12 cellular contexts compared by ENCODE assay signal in the genomic region with DNA sequence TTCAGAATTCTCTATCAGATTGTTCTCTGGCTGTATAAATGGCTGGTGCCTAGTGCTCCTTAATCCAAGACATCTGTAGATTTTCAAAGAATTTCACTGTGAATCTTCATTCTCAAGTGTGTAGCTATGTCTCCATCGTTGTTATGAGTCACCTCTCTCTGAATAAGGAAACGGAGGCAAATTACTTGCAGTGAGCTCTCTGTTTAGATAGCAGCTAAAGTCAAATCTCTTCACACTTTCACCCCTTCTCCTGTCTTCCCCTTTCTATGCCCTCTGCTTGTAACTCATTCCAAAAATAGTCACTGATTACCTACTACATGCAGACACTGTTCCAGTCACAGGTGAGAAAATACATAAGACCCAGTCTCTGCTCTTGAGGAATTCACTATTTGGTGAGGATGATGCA. TPM values are rescaled to one million over a fixed set of nuclear protein-coding genes. Genes with fewer than 3 reads are reported as not detected.
DNase-seq lines count a peak whose midpoint lies in the region; ATAC-seq, FAIRE-seq and TF ChIP-seq lines count a peak whose summit lies in the region.
"Had no signal": no experiment of that assay in that cellular context is flagged by ENCODE, and none has a peak within 500 bp of the region (broad histone marks: within the 10 kb centered on the region; RNA-seq: fewer than 3 reads in every experiment).

No MANE protein-coding gene starts in this region.

- TF ChIP-seq CTCF in BJ (IDR thresholded peaks at IDR 0.05; ENCODE audit: insufficient read depth, low read depth, low read length) (no peak), Peyer's patch (IDR thresholded peaks at IDR 0.05) (no peak)

- intact Hi-C loops in posterior cingulate gyrus (cut with DNase I), result no loop called here

- ATAC-seq in HG02981 (IDR thresholded peaks at IDR 0.05; ENCODE audit: unreplicated experiment), result peak; percentile 75
- ATAC-seq: heart left ventricle had no signal

- H3K36me3 ChIP-seq in BJ (ENCODE audit: control insufficient read depth, insufficient read depth, low read length) (no peaks in the 10 kb centered on the region; the same call in none of the 2 replicates), Peyer's patch (no peaks in the 10 kb centered on the region)
- H3K36me3 ChIP-seq: heart left ventricle, vagina had no signal

- CTCF ChIA-PET in BJ (lab: Yijun Ruan, JAX), result no interaction called here

- no peaks in the 10 kb centered on the region for H3K9me3 ChIP-seq in Peyer's patch
- H3K9me3 ChIP-seq: heart left ventricle, vagina had no signal

- H3K27ac ChIP-seq in Peyer's patch, result no peak overlapping the region
- H3K27ac ChIP-seq: heart left ventricle, vagina had no signal

- DNase-seq in BJ (ENCODE audit: low read depth) (peak; percentile 55), GM19239 (ENCODE audit: insufficient read length, low spot score) (peak; percentile 4), RPMI7951 (ENCODE audit: low read depth) (peak; percentile 57), Peyer's patch (no peak), posterior cingulate gyrus (no peak), NCI-H2196 (lab: John Stamatoyannopoulos, UW; ENCODE audit: unreplicated experiment) (no peak), COLO829 (ENCODE audit: low spot score) (no peak)
- DNase-seq: activated CD8-positive, alpha-beta memory T cell treated with anti-CD3 and anti-CD28 coated beads, Interleukin-2, amount 50 U/mL, for 48 hours; DND-41; heart left ventricle had no signal

- H3K27me3 ChIP-seq in BJ (ENCODE audit: control insufficient read depth, insufficient read depth, low read length) (no peaks in the 10 kb centered on the region), Peyer's patch (no peaks in the 10 kb centered on the region)
- H3K27me3 ChIP-seq: heart left ventricle, vagina had no signal

- H3K4me1 ChIP-seq in Peyer's patch, result no peaks in the 10 kb centered on the region
- H3K4me1 ChIP-seq: vagina had no signal

- POLR2A ChIA-PET in BJ (lab: Charles Lee), result no interaction called here

- no peak for TF ChIP-seq POLR2A in Peyer's patch (IDR thresholded peaks at IDR 0.05)

- H3K4me3 ChIP-seq in BJ (ENCODE audit: low read depth, low read length) (no peak overlapping the region), Peyer's patch (no peak overlapping the region)
- H3K4me3 ChIP-seq: heart left ventricle, vagina had no signal

- FAIRE-seq in GM19239 (lab: Jason Lieb, UNC), result peak; percentile 91

RNA-seq across cellular contexts. Expression of gene CHML, which starts 39.7 kb away (rescaled TPM):
- 8.4 and 10.1 TPM in 2 replicates for polyA plus RNA-seq in BJ (2011; rRNA removed)
- 17.5 and 21.7 TPM in 2 replicates for polyA minus RNA-seq in BJ (2011; rRNA and poly(A)+ RNA removed)
- 8.8 and 9.7 TPM in 2 replicates for total RNA-seq in RPMI7951 (2014; rRNA removed; shearing (Covaris generic))
- 10 to 100 TPM in 1 of 4 donors, 1 to 10 TPM in 3; 6.6 to 11.0 (median 9.1) TPM for total RNA-seq in Peyer's patch

RNA-seq across cellular contexts. Expression of gene OPN3, which starts 39.7 kb away (rescaled TPM):
- polyA plus RNA-seq in BJ (2011; rRNA removed), result 14.1 and 21.9 TPM in 2 replicates
- polyA minus RNA-seq in BJ (2011; rRNA and poly(A)+ RNA removed), result 8.2 and 8.9 TPM in 2 replicates
- total RNA-seq in RPMI7951 (2014; rRNA removed; shearing (Covaris generic)), result 38.3 and 49.4 TPM in 2 replicates
- total RNA-seq in Peyer's patch, result 10 to 100 TPM; 17.3 to 23.1 (median 20.9) TPM

RNA-seq across cellular contexts. Expression of gene WDR64, which starts 51.6 kb away (rescaled TPM):
- polyA plus RNA-seq in BJ (2011; rRNA removed), result 0.06 TPM in 1 of 2 replicates, not detected in the other
- polyA minus RNA-seq in BJ (2011; rRNA and poly(A)+ RNA removed), result not detected in 2 replicates
- not detected in 2 replicates for total RNA-seq in RPMI7951 (2014; rRNA removed; shearing (Covaris generic))
- not detected for total RNA-seq in Peyer's patch
- total RNA-seq: heart left ventricle, vagina had no signal
- polyA plus RNA-seq: heart left ventricle had no signal

Comparison
In these comparisons a context has a peak if more than half of its experiments do, and no peak if none do; other contexts are left out.
1. DNase-seq: peak in BJ (single experiment), GM19239 (single experiment) and RPMI7951 (single experiment); none in Peyer's patch (0 of 3), posterior cingulate gyrus (0 of 10), NCI-H2196 (single experiment) and COLO829 (single experiment).